Comparison of ENCODE assay signal across 1 cellular context in genomic region chr16:50619702-50620491, GRCh38.
A peak's percentile ranks its signal among the peaks of the same experiment; 100 is the strongest.
TF ChIP-seq lines count a peak whose summit lies in the region.

No MANE protein-coding gene starts in this region.

TF ChIP-seq in HepG2, 621 proteins besides CTCF, POLR2A, EP300 and RAD21 (continued from another document and continues in another):
- TF ChIP-seq ZNF142 (CRISPR knock-in tag; IDR thresholded peaks at IDR 0.05) (no peak), RBFOX2 (IDR thresholded peaks at IDR 0.05; ENCODE audit: low read depth, low read length) (no peak), STAT5B (CRISPR knock-in tag; IDR thresholded peaks at IDR 0.05) (no peak), GFI1 (CRISPR knock-in tag; IDR thresholded peaks at IDR 0.05; ENCODE audit: borderline replicate concordance) (no peak), ZNF652 (CRISPR knock-in tag; IDR thresholded peaks at IDR 0.05; ENCODE audit: borderline replicate concordance, low read depth) (no peak), ZNF260 (CRISPR knock-in tag; IDR thresholded peaks at IDR 0.05; ENCODE audit: borderline replicate concordance, low read depth) (no peak), ZNF839 (CRISPR knock-in tag; IDR thresholded peaks at IDR 0.05; ENCODE audit: borderline replicate concordance) (no peak), ZNF501 (CRISPR knock-in tag; IDR thresholded peaks at IDR 0.05) (peak; percentile 58; the same call in 1 of the 2 replicates), ZBTB3 (CRISPR knock-in tag; IDR thresholded peaks at IDR 0.05; ENCODE audit: borderline replicate concordance, low read depth) (0 out of 2 replicates have a peak, but pooled peaks have one; percentile 9), BCL3 (CRISPR knock-in tag; IDR thresholded peaks at IDR 0.05) (peak; percentile 58; the same call in 1 of the 2 replicates), ZNF629 (CRISPR knock-in tag; conservative IDR thresholded peaks at IDR 0.05) (0 out of 2 replicates have a peak, but pooled peaks have one; percentile 42), ZNF326 (CRISPR knock-in tag; IDR thresholded peaks at IDR 0.05; ENCODE audit: borderline replicate concordance) (0 out of 2 replicates have a peak, but pooled peaks have one; percentile 6), ZFP91 (CRISPR knock-in tag; IDR thresholded peaks at IDR 0.05; ENCODE audit: borderline replicate concordance) (no peak), TFDP1 (CRISPR knock-in tag; IDR thresholded peaks at IDR 0.05; ENCODE audit: borderline replicate concordance) (no peak), ZNF768 (CRISPR knock-in tag; IDR thresholded peaks at IDR 0.05) (0 out of 2 replicates have a peak, but pooled peaks have one; percentile 17), AGO2 (optimal IDR thresholded peaks at IDR 0.05; ENCODE audit: low read depth, low read length) (peak; percentile 95), HMGXB3 (CRISPR knock-in tag; IDR thresholded peaks at IDR 0.05; ENCODE audit: borderline replicate concordance) (no peak), NFE2L2 (IDR thresholded peaks at IDR 0.05; ENCODE audit: low read length) (peak; percentile 19; the same call in 1 of the 2 replicates), SP2 (CRISPR knock-in tag; IDR thresholded peaks at IDR 0.05) (no peak), RBM22 (optimal IDR thresholded peaks at IDR 0.05; ENCODE audit: low read length) (peak; percentile 88), NR3C1 (CRISPR knock-in tag; IDR thresholded peaks at IDR 0.05) (no peak), ZBTB33 (CRISPR knock-in tag; IDR thresholded peaks at IDR 0.05) (peak; percentile 98), MYC (CRISPR knock-in tag; IDR thresholded peaks at IDR 0.05; ENCODE audit: borderline replicate concordance) (no peak), IKZF5 (CRISPR knock-in tag; IDR thresholded peaks at IDR 0.05) (no peak), PCBP2 (optimal IDR thresholded peaks at IDR 0.05; ENCODE audit: low read depth, low read length, poor library complexity, severe bottlenecking) (no peak), HDAC6 (IDR thresholded peaks at IDR 0.05; ENCODE audit: low read depth, low read length) (no peak), ZNF136 (CRISPR knock-in tag; IDR thresholded peaks at IDR 0.05; ENCODE audit: low read depth) (no peak), ZNF296 (CRISPR knock-in tag; conservative IDR thresholded peaks at IDR 0.05) (no peak), CEBPB (IDR thresholded peaks at IDR 0.05; ENCODE audit: borderline replicate concordance, low read depth, low read length) (no peak)
- TF ChIP-seq, protein P1, sequence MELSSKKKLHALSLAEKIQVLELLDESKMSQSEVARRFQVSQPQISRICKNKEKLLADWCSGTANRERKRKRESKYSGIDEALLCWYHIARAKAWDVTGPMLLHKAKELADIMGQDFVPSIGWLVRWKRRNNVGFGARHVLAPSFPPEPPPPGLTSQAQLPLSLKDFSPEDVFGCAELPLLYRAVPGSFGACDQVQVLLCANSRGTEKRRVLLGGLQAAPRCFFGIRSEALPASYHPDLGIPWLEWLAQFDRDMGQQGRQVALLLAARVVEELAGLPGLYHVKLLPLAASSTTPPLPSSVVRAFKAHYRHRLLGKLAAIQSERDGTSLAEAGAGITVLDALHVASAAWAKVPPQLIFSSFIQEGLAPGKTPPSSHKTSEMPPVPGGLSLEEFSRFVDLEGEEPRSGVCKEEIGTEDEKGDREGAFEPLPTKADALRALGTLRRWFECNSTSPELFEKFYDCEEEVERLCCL (CRISPR knock-in tag; IDR thresholded peaks at IDR 0.05; ENCODE audit: borderline replicate concordance): no peak
- TF ChIP-seq, protein P2, sequence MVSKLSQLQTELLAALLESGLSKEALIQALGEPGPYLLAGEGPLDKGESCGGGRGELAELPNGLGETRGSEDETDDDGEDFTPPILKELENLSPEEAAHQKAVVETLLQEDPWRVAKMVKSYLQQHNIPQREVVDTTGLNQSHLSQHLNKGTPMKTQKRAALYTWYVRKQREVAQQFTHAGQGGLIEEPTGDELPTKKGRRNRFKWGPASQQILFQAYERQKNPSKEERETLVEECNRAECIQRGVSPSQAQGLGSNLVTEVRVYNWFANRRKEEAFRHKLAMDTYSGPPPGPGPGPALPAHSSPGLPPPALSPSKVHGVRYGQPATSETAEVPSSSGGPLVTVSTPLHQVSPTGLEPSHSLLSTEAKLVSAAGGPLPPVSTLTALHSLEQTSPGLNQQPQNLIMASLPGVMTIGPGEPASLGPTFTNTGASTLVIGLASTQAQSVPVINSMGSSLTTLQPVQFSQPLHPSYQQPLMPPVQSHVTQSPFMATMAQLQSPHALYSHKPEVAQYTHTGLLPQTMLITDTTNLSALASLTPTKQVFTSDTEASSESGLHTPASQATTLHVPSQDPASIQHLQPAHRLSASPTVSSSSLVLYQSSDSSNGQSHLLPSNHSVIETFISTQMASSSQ (IDR thresholded peaks at IDR 0.05; ENCODE audit: low read depth): no peak
- TF ChIP-seq, protein P2 (CRISPR knock-in tag; IDR thresholded peaks at IDR 0.05; ENCODE audit: borderline replicate concordance): no peak
